In the genomic region with DNA sequence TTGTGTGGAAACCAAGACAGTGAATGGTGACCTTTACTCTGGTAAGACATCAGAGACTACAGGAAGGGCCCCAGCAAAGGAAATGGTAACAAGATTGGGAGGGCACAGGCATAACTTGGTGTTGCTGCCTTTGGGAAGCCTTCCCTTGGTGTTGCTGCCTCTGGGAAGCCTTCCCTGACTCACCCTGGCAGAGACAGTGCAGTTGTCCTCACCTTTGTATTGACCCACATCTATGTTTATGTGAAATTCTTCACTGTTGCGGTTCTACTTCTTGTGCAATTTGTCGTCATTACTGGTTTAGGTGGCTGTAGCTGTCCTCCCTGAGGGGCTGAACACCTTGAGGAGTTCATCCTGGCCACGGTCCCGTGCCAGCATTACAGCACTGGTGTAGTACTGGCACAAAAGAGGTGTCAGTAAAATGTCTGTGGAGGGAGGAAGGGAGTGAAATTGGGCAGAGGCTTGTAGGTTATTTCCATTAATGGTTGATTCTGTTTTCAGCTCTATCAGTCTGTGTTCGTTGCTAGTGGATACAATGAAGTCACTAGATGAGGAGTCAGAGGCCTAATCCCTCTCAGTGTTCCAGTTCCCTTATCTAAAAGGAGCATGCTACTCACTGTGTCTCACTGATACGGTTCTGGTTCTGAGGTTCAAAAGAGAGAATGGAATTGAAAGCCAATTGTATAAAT, we compare ENCODE assay signal across 13 cellular contexts. TPM values are rescaled to one million over a fixed set of nuclear protein-coding genes. Genes with fewer than 3 reads are reported as not detected.
DNase-seq lines count a peak whose midpoint lies in the region; ATAC-seq and TF ChIP-seq lines count a peak whose summit lies in the region.
"Had no signal": no experiment of that assay in that cellular context is flagged by ENCODE, and none has a peak within 500 bp of the region (broad histone marks: within the 10 kb centered on the region; RNA-seq: fewer than 3 reads in every experiment).

No MANE protein-coding gene starts in this region.

- peak; percentile 42 for ATAC-seq in left lobe of liver

- DNase-seq in EL (peak; percentile 22), OCI-M1 (lab: John Stamatoyannopoulos, UW) (peak; percentile 98), left lobe of liver (ENCODE audit: low spot score) (no peak), KBM-7 (no peak), GM10266 (ENCODE audit: extremely low spot score) (no peak), NCI-H345 (lab: John Stamatoyannopoulos, UW) (no peak), GM19238 (ENCODE audit: insufficient read length, low spot score) (no peak)
- DNase-seq: activated CD4-positive, alpha-beta T cell treated with anti-CD3 and anti-CD28 coated beads, Interleukin-2, amount 10 ng/mL, durations not matched to agents 7 days and 5 days; activated naive CD4-positive, alpha-beta T cell treated with Interleukin-2 at 50 U/mL for 16 hours; GDM1; MM.1S; NCI-H510A had no signal

- in situ Hi-C loops in KBM-7 (cut with MboI; ENCODE audit: low pct_unique_long_range_greater_than_20kb, low sequenced_read_pairs): no loop called here

- H3K27ac ChIP-seq in cingulate gyrus (ENCODE audit: low read depth, low read length): peak overlapping the region; percentile 75

- no peak for TF ChIP-seq CTCF in GM10266 (IDR thresholded peaks at IDR 0.05; ENCODE audit: control insufficient read depth, insufficient read depth, low read depth, missing control alignments)

RNA-seq across cellular contexts. Expression of a gene that starts 21.6 kb away (rescaled TPM):
- 11.0 TPM for total RNA-seq in left lobe of liver

RNA-seq across cellular contexts. Expression of a gene that starts 21.9 kb away (rescaled TPM):
- total RNA-seq in left lobe of liver: 16.5 TPM

RNA-seq across cellular contexts. Expression of a gene that starts 33.2 kb away (rescaled TPM):
- 0.40 TPM for total RNA-seq in left lobe of liver

Comparison
In these comparisons a context has a peak if more than half of its experiments do, and no peak if none do; other contexts are left out.
1. DNase-seq: peak in EL (single experiment) and OCI-M1 (single experiment); none in left lobe of liver (single experiment), KBM-7 (single experiment), GM10266 (single experiment), NCI-H345 (single experiment) and GM19238 (single experiment).